Comparison of ENCODE assay signal across 22 cellular contexts in the genomic region with DNA sequence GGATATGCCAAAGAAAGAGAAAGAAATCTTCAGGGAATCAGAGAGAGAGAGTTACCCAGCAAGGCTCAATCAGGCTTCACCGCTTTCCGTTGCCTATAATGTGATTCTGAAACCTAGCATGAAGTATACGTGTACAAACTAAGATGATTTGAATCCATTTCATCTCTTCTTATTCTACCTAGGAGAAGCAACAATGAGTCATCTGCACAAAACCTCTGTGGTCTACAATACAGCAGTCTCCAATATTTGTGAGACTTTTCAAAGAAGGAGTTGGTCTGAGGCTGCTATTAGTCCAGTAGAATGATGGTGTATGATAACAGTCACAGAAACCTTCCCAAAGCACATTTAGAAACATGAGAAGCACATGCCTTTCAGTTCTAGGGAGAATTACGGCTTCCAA.
"Had no signal": no experiment of that assay in that cellular context is flagged by ENCODE, and none has a peak within 500 bp of the region (broad histone marks: within the 10 kb centered on the region; RNA-seq: fewer than 3 reads in every experiment).

No MANE protein-coding gene starts in this region.

- H3K27me3 ChIP-seq: SJSA1 had no signal

- H3K27ac ChIP-seq: HL-60, SJSA1, SK-N-MC had no signal

- DNase-seq: KBM-7, MV-4-11, NCI-H1048, NCI-H1105, NCI-H1417, NCI-H1436 treated with DMSO at 0.1 percent for 48 hours, NCI-H1694, NCI-H187 treated with DMSO at 0.1 percent for 48 hours, NCI-H2081, NCI-H2107, NCI-H2227 treated with DMSO at 0.1 percent for 48 hours, NCI-H524, NCI-H526 treated with DMSO at 0.1 percent for 48 hours, NCI-H748 treated with DMSO at 0.1 percent for 48 hours, Right ventricle myocardium superior, RPMI8226, SIG-M5 had no signal

- FAIRE-seq: HTR-8/SVneo, RCC 7860 had no signal

- H3K9me3 ChIP-seq: SJSA1 had no signal

- H3K4me1 ChIP-seq: SJSA1 had no signal

- H3K36me3 ChIP-seq: SJSA1 had no signal

- H3K4me3 ChIP-seq: SJSA1, SK-N-MC had no signal
